Comparison of ENCODE assay signal across 31 cellular contexts in genomic region chr16:85177448-85177846, GRCh38.
"Had no signal": no experiment of that assay in that cellular context is flagged by ENCODE, and none has a peak within 500 bp of the region (broad histone marks: within the 10 kb centered on the region; RNA-seq: fewer than 3 reads in every experiment).

No MANE protein-coding gene starts in this region.

- ATAC-seq: activated CD4-positive, CD25-positive, alpha-beta regulatory T cell treated with anti-CD3 and anti-CD28 coated beads, Interleukin-2, amount 50 U/mL, for 24 hours; body of pancreas; left lobe of liver; lower lobe of right lung; mucosa of descending colon; stimulated activated naive CD8-positive, alpha-beta T cell treated with anti-CD3 and anti-CD28 coated beads, Interleukin-15, Interleukin-2, amounts not matched to agents 100 U/mL and 50 U/mL, for 24 hours had no signal

- H3K9me3 ChIP-seq: adrenal gland, body of pancreas, colonic mucosa, lower lobe of right lung, mucosa of descending colon, thoracic aorta, uterus had no signal

- H3K4me1 Mint-ChIP-seq: activated naive CD8-positive, alpha-beta T cell treated with anti-CD3 and anti-CD28 coated beads for 36 hours had no signal

- DNase-seq: activated CD4-positive, alpha-beta T cell treated with anti-CD3 and anti-CD28 coated beads for 48 hours; activated CD4-positive, alpha-beta T cell treated with anti-CD3 and anti-CD28 coated beads, Interleukin-2, amount 50 U/mL, for 48 hours; activated CD8-positive, alpha-beta memory T cell treated with anti-CD3 and anti-CD28 coated beads, Interleukin-2, amount 50 U/mL, for 4 hours; activated effector memory CD4-positive, alpha-beta T cell treated with anti-CD3 and anti-CD28 coated beads, Interleukin-2, amount 50 U/mL, for 16 hours; activated naive CD4-positive, alpha-beta T cell treated with anti-CD3 and anti-CD28 coated beads for 36 hours; activated naive CD8-positive, alpha-beta T cell treated with anti-CD3 and anti-CD28 coated beads for 36 hours; activated T-cell treated with anti-CD3 and anti-CD28 coated beads, Interleukin-2, amount 50 U/mL, for 1 hour; adrenal gland; aorta; body of pancreas; cerebellar nuclear complex; colonic mucosa; effector CD8-positive, alpha-beta T cell; kidney glomerular epithelial cell; mesendoderm; mucosa of descending colon; stimulated activated CD4-positive, alpha-beta T cell treated with anti-CD3 and anti-CD28 coated beads, Interleukin-12 subunit alpha, Interleukin-12 subunit beta, amount 100 ng/mL, for 4 hours; stimulated activated CD4-positive, alpha-beta T cell treated with anti-CD3 and anti-CD28 coated beads, Interleukin-4, amount 100 ng/mL, for 1 hour; stimulated activated naive CD8-positive, alpha-beta T cell treated with anti-CD3 and anti-CD28 coated beads, Interleukin-15, Interleukin-2, amounts not matched to agents 100 U/mL and 50 U/mL, for 24 hours; T-helper 9 cell; trophoblast cell; uterus had no signal

- H3K27ac ChIP-seq: body of pancreas, cardiac muscle cell, colonic mucosa, lower lobe of right lung, skin epidermis, thoracic aorta, uterus, VCaP had no signal

- H3K4me1 ChIP-seq: colonic mucosa had no signal

- H3K27me3 ChIP-seq: adrenal gland, body of pancreas, cardiac muscle cell, uterus had no signal

- H3K36me3 ChIP-seq: adrenal gland, cardiac muscle cell, colonic mucosa, lower lobe of right lung, thoracic aorta, uterus had no signal

- H3K9me3 Mint-ChIP-seq: activated naive CD4-positive, alpha-beta T cell treated with anti-CD3 and anti-CD28 coated beads for 36 hours; activated naive CD8-positive, alpha-beta T cell treated with anti-CD3 and anti-CD28 coated beads for 36 hours; activated T-helper 1 cell treated with anti-CD3 and anti-CD28 coated beads, Interleukin-12 subunit alpha, Interleukin-12 subunit beta, Interleukin-2, Interleukin-4 antibody, amounts not matched to agents 30 ng/mL and 10 ng/mL and 1 ng/mL, durations not matched to agents 14 hours and 24 hours and 36 hours; T-helper 1 cell treated with Interleukin-12 subunit alpha and Interleukin-12 subunit beta and Interleukin-4 antibody, amounts not matched to agents 30 μg/mL and 1 μg/mL, for 36 hours had no signal

- H3K4me3 ChIP-seq: adrenal gland, body of pancreas, cardiac muscle cell, colonic mucosa, lower lobe of right lung, mucosa of descending colon, skin epidermis, thoracic aorta, uterus had no signal

- H3K27ac Mint-ChIP-seq: activated naive CD4-positive, alpha-beta T cell treated with anti-CD3 and anti-CD28 coated beads for 36 hours; activated naive CD8-positive, alpha-beta T cell treated with anti-CD3 and anti-CD28 coated beads for 36 hours; activated T-helper 1 cell treated with anti-CD3 and anti-CD28 coated beads, Interleukin-12 subunit alpha, Interleukin-12 subunit beta, Interleukin-2, Interleukin-4 antibody, amounts not matched to agents 30 ng/mL and 10 ng/mL and 1 ng/mL, durations not matched to agents 14 hours and 24 hours and 36 hours; T-helper 1 cell treated with Interleukin-12 subunit alpha and Interleukin-12 subunit beta and Interleukin-4 antibody, amounts not matched to agents 30 μg/mL and 1 μg/mL, for 36 hours had no signal

- H3K4me3 Mint-ChIP-seq: activated naive CD4-positive, alpha-beta T cell treated with anti-CD3 and anti-CD28 coated beads for 36 hours; activated naive CD8-positive, alpha-beta T cell treated with anti-CD3 and anti-CD28 coated beads for 36 hours; activated T-helper 1 cell treated with anti-CD3 and anti-CD28 coated beads, Interleukin-12 subunit alpha, Interleukin-12 subunit beta, Interleukin-2, Interleukin-4 antibody, amounts not matched to agents 30 ng/mL and 10 ng/mL and 1 ng/mL, durations not matched to agents 14 hours and 24 hours and 36 hours; T-helper 1 cell treated with Interleukin-12 subunit alpha and Interleukin-12 subunit beta and Interleukin-4 antibody, amounts not matched to agents 30 μg/mL and 1 μg/mL, for 36 hours had no signal
